2 cellular contexts compared by ENCODE assay signal in the genomic region with DNA sequence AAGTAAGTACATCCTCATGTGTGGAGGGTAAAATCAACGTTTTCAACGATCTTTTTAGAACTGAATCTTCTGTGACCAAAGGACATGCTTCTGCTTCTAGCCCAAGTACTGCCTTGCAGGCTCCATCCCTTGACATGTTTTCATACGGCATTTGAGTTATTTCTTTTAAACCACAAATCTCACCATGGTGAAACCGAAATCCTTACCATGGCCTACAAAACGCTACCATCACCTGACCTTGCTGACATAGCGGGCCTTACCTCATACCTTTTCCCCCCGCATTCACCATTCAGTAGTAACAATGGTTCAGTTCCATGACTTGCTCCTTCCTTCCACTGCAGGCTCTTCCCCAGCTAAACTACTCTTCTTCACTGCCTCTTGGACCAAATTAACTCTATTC.
TF ChIP-seq lines count a peak whose summit lies in the region.

No MANE protein-coding gene starts in this region.

TF ChIP-seq in GM12878, 131 proteins besides CTCF, POLR2A, EP300 and RAD21 (continues in another document):
- TF ChIP-seq IKZF1 (conservative IDR thresholded peaks at IDR 0.05), result no peak; the same call in 1 of the 2 replicates
- TF ChIP-seq, protein P1, sequence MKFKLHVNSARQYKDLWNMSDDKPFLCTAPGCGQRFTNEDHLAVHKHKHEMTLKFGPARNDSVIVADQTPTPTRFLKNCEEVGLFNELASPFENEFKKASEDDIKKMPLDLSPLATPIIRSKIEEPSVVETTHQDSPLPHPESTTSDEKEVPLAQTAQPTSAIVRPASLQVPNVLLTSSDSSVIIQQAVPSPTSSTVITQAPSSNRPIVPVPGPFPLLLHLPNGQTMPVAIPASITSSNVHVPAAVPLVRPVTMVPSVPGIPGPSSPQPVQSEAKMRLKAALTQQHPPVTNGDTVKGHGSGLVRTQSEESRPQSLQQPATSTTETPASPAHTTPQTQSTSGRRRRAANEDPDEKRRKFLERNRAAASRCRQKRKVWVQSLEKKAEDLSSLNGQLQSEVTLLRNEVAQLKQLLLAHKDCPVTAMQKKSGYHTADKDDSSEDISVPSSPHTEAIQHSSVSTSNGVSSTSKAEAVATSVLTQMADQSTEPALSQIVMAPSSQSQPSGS (IDR thresholded peaks at IDR 0.05; ENCODE audit: low read length), result no peak
- TF ChIP-seq HSF1 (IDR thresholded peaks at IDR 0.05; ENCODE audit: low read depth, low read length), result no peak
- TF ChIP-seq, protein P2, sequence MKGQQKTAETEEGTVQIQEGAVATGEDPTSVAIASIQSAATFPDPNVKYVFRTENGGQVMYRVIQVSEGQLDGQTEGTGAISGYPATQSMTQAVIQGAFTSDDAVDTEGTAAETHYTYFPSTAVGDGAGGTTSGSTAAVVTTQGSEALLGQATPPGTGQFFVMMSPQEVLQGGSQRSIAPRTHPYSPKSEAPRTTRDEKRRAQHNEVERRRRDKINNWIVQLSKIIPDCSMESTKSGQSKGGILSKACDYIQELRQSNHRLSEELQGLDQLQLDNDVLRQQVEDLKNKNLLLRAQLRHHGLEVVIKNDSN (IDR thresholded peaks at IDR 0.05; ENCODE audit: borderline replicate concordance, extremely low read length, insufficient read depth, low read depth, low read length), result no peak
- no peak for TF ChIP-seq SPI1 (IDR thresholded peaks at IDR 0.05; ENCODE audit: borderline replicate concordance, insufficient read depth, low read depth, low read length)
- TF ChIP-seq NFYA (IDR thresholded peaks at IDR 0.05; ENCODE audit: borderline replicate concordance, low read depth, low read length), result no peak
- TF ChIP-seq, protein P3, sequence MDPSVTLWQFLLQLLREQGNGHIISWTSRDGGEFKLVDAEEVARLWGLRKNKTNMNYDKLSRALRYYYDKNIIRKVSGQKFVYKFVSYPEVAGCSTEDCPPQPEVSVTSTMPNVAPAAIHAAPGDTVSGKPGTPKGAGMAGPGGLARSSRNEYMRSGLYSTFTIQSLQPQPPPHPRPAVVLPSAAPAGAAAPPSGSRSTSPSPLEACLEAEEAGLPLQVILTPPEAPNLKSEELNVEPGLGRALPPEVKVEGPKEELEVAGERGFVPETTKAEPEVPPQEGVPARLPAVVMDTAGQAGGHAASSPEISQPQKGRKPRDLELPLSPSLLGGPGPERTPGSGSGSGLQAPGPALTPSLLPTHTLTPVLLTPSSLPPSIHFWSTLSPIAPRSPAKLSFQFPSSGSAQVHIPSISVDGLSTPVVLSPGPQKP (IDR thresholded peaks at IDR 0.05; ENCODE audit: low read depth, low read length), result no peak
- no peak for TF ChIP-seq MTA2 (IDR thresholded peaks at IDR 0.05; ENCODE audit: low read depth)
- peak; percentile 57; the same call in 1 of the 2 replicates for TF ChIP-seq ZBTB33 (IDR thresholded peaks at IDR 0.05)
- TF ChIP-seq RUNX3 (IDR thresholded peaks at IDR 0.05; ENCODE audit: low read length), result peak; percentile 40
- no peak for TF ChIP-seq RBBP5 (conservative IDR thresholded peaks at IDR 0.05)
- TF ChIP-seq, protein P4, sequence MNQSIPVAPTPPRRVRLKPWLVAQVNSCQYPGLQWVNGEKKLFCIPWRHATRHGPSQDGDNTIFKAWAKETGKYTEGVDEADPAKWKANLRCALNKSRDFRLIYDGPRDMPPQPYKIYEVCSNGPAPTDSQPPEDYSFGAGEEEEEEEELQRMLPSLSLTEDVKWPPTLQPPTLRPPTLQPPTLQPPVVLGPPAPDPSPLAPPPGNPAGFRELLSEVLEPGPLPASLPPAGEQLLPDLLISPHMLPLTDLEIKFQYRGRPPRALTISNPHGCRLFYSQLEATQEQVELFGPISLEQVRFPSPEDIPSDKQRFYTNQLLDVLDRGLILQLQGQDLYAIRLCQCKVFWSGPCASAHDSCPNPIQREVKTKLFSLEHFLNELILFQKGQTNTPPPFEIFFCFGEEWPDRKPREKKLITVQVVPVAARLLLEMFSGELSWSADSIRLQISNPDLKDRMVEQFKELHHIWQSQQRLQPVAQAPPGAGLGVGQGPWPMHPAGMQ (IDR thresholded peaks at IDR 0.05; ENCODE audit: borderline replicate concordance), result peak; percentile 41; the same call in 1 of the 2 replicates
- no peak for TF ChIP-seq ZNF24 (IDR thresholded peaks at IDR 0.05)
- no peak for TF ChIP-seq IRF4 (IDR thresholded peaks at IDR 0.05; ENCODE audit: low read depth, low read length)
- TF ChIP-seq NR2F1 (conservative IDR thresholded peaks at IDR 0.05), result peak; percentile 54

TF ChIP-seq in HepG2, 621 proteins besides CTCF, POLR2A, EP300 and RAD21:
- TF ChIP-seq TOE1 (CRISPR knock-in tag; IDR thresholded peaks at IDR 0.05) (no peak), PLSCR1 (CRISPR knock-in tag; IDR thresholded peaks at IDR 0.05; ENCODE audit: borderline replicate concordance) (no peak), RXRB (CRISPR knock-in tag; IDR thresholded peaks at IDR 0.05; ENCODE audit: borderline replicate concordance) (no peak), CSRNP2 (CRISPR knock-in tag; conservative IDR thresholded peaks at IDR 0.05; ENCODE audit: low read depth) (no peak), ZBTB7B (CRISPR knock-in tag; IDR thresholded peaks at IDR 0.05) (no peak), TARDBP (CRISPR knock-in tag; IDR thresholded peaks at IDR 0.05) (no peak), ADNP (CRISPR knock-in tag; IDR thresholded peaks at IDR 0.05) (no peak), HIVEP1 (CRISPR knock-in tag; IDR thresholded peaks at IDR 0.05) (no peak), ZNF224 (CRISPR knock-in tag; IDR thresholded peaks at IDR 0.05) (no peak), HNF1A (IDR thresholded peaks at IDR 0.05; ENCODE audit: low read depth) (no peak), HNF1A (CRISPR knock-in tag; IDR thresholded peaks at IDR 0.05; ENCODE audit: borderline replicate concordance) (no peak), CEBPB (IDR thresholded peaks at IDR 0.05; ENCODE audit: borderline replicate concordance, low read depth, low read length) (no peak), NFRKB (IDR thresholded peaks at IDR 0.05) (no peak)
- TF ChIP-seq, protein P5, sequence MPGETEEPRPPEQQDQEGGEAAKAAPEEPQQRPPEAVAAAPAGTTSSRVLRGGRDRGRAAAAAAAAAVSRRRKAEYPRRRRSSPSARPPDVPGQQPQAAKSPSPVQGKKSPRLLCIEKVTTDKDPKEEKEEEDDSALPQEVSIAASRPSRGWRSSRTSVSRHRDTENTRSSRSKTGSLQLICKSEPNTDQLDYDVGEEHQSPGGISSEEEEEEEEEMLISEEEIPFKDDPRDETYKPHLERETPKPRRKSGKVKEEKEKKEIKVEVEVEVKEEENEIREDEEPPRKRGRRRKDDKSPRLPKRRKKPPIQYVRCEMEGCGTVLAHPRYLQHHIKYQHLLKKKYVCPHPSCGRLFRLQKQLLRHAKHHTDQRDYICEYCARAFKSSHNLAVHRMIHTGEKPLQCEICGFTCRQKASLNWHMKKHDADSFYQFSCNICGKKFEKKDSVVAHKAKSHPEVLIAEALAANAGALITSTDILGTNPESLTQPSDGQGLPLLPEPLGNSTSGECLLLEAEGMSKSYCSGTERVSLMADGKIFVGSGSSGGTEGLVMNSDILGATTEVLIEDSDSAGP (CRISPR knock-in tag; IDR thresholded peaks at IDR 0.05; ENCODE audit: borderline replicate concordance), result no peak
